Comparison of ENCODE assay signal across 24 cellular contexts in genomic region chr18:45527891-45528290, GRCh38.
"Had no signal": no experiment of that assay in that cellular context is flagged by ENCODE, and none has a peak within 500 bp of the region (broad histone marks: within the 10 kb centered on the region; RNA-seq: fewer than 3 reads in every experiment).

No MANE protein-coding gene starts in this region.

- H3K4me1 Mint-ChIP-seq: memory B cell; naive thymus-derived CD8-positive, alpha-beta T cell; stimulated activated effector memory CD8-positive, alpha-beta T cell treated with anti-CD3 and anti-CD28 coated beads, Interleukin-12 subunit alpha, Interleukin-12 subunit beta, amount 100 ng/mL, for 72 hours had no signal

- H3K9me3 Mint-ChIP-seq: dendritic cell treated with granulocyte-macrophage colony-stimulating factor and Interleukin-4, amounts not matched to agents 40 ng/mL and 50 ng/mL, for 4 days; memory B cell; stimulated activated effector memory CD8-positive, alpha-beta T cell treated with anti-CD3 and anti-CD28 coated beads, Interleukin-12 subunit alpha, Interleukin-12 subunit beta, amount 100 ng/mL, for 72 hours; type B pancreatic cell had no signal

- H3K27ac Mint-ChIP-seq: dendritic cell treated with granulocyte-macrophage colony-stimulating factor and Interleukin-4, amounts not matched to agents 40 ng/mL and 50 ng/mL, for 4 days; memory B cell; naive thymus-derived CD8-positive, alpha-beta T cell; stimulated activated effector memory CD8-positive, alpha-beta T cell treated with anti-CD3 and anti-CD28 coated beads, Interleukin-12 subunit alpha, Interleukin-12 subunit beta, amount 100 ng/mL, for 72 hours had no signal

- H3K9me3 ChIP-seq: colonic mucosa, ovary, psoas muscle, sigmoid colon, stomach, thyroid gland had no signal

- H3K36me3 ChIP-seq: colonic mucosa, ovary, sigmoid colon, stomach, thyroid gland had no signal

- H3K27me3 Mint-ChIP-seq: dendritic cell treated with granulocyte-macrophage colony-stimulating factor and Interleukin-4, amounts not matched to agents 40 ng/mL and 50 ng/mL, for 4 days; type B pancreatic cell had no signal

- DNase-seq: colonic mucosa; effector CD8-positive, alpha-beta T cell; head of caudate nucleus; kidney; midbrain; naive thymus-derived CD8-positive, alpha-beta T cell; occipital lobe; ovary; posterior cingulate gyrus; psoas muscle; right cardiac atrium; sigmoid colon; stimulated activated CD4-positive, alpha-beta T cell treated with anti-CD3 and anti-CD28 coated beads, Interleukin-2, amount 100 ng/mL, for 24 hours; stimulated activated CD4-positive, alpha-beta T cell treated with anti-CD3 and anti-CD28 coated beads, Interleukin-4, amount 100 ng/mL, for 24 hours; stimulated activated naive CD4-positive, alpha-beta T cell treated with Interleukin-2 at 50 U/mL for 16 hours; stomach; thyroid gland had no signal

- H3K36me3 Mint-ChIP-seq: memory B cell; naive thymus-derived CD8-positive, alpha-beta T cell; stimulated activated effector memory CD8-positive, alpha-beta T cell treated with anti-CD3 and anti-CD28 coated beads, Interleukin-12 subunit alpha, Interleukin-12 subunit beta, amount 100 ng/mL, for 72 hours; type B pancreatic cell had no signal

- H3K79me2 ChIP-seq: hepatocyte had no signal

- ATAC-seq: left lobe of liver; naive thymus-derived CD8-positive, alpha-beta T cell; psoas muscle; right cardiac atrium; stimulated activated effector memory CD8-positive, alpha-beta T cell treated with anti-CD3 and anti-CD28 coated beads, Interleukin-12 subunit alpha, Interleukin-12 subunit beta, amount 100 ng/mL, for 72 hours had no signal

- H3K4me2 ChIP-seq: hepatocyte had no signal

- H3K27ac ChIP-seq: colonic mucosa, hepatocyte, ovary, psoas muscle, sigmoid colon, stomach, thyroid gland had no signal

- H3K4me3 ChIP-seq: colonic mucosa, hepatocyte, lung, ovary, psoas muscle, sigmoid colon, stomach, thyroid gland had no signal

- H3K27me3 ChIP-seq: colonic mucosa, hepatocyte, ovary, sigmoid colon, stomach, thyroid gland had no signal

- H3K4me3 Mint-ChIP-seq: dendritic cell treated with granulocyte-macrophage colony-stimulating factor and Interleukin-4, amounts not matched to agents 40 ng/mL and 50 ng/mL, for 4 days; memory B cell; naive thymus-derived CD8-positive, alpha-beta T cell; stimulated activated effector memory CD8-positive, alpha-beta T cell treated with anti-CD3 and anti-CD28 coated beads, Interleukin-12 subunit alpha, Interleukin-12 subunit beta, amount 100 ng/mL, for 72 hours; type B pancreatic cell had no signal

- H3K4me1 ChIP-seq: colonic mucosa, thyroid gland had no signal

- H2AFZ ChIP-seq: hepatocyte had no signal
